10 cellular contexts compared by ENCODE assay signal in the genomic region with DNA sequence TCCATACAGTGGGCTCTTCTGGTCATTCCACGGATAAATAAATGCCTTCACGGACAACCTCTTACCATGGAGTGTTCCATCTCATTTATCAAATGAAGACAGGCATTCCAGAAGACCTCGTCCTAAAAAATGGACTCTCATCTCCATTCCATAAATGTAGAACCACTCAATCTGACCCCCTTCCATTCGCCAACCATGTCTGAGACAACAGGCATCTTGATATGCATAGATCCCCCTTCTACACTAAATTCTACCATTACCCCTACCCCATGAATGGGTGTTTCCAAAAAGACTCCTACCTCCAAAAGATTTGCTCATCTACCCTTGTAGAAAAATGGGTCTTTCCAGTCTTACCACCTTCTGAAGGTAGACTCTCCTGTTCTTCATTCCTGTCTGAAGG. TPM values are rescaled to one million over a fixed set of nuclear protein-coding genes. Genes with fewer than 3 reads are reported as not detected.
"Had no signal": no experiment of that assay in that cellular context is flagged by ENCODE, and none has a peak within 500 bp of the region (broad histone marks: within the 10 kb centered on the region; RNA-seq: fewer than 3 reads in every experiment).

No MANE protein-coding gene starts in this region.

- H3K27ac Mint-ChIP-seq: GM23338, H9, HFFc6 had no signal

- H3K4me3 Mint-ChIP-seq: GM23338, H9, HFFc6 had no signal

- DNase-seq: H9, HCEC 1CT, HFFc6, IMR-90, KBM-7 had no signal

- H3K4me2 ChIP-seq: GM23338 had no signal

- H2AFZ ChIP-seq: GM23338 had no signal

- FAIRE-seq: H1, H54, HTR-8/SVneo had no signal

- H3K4me3 ChIP-seq: GM23338 had no signal

- ATAC-seq: GM23338 had no signal

- H3K9me3 Mint-ChIP-seq: GM23338, H9, HFFc6 had no signal

RNA-seq across cellular contexts. Expression of a gene that starts 15.3 kb away (rescaled TPM):
- total RNA-seq: HFFc6, IMR-90 had no signal
- polyA plus RNA-seq: IMR-90 had no signal

RNA-seq across cellular contexts. Expression of a gene that starts 23.9 kb away (rescaled TPM):
- total RNA-seq: HFFc6, HT-29, IMR-90 had no signal
- polyA plus RNA-seq: IMR-90 had no signal
